ENCODE assay signal across 13 cellular contexts in the genomic region with DNA sequence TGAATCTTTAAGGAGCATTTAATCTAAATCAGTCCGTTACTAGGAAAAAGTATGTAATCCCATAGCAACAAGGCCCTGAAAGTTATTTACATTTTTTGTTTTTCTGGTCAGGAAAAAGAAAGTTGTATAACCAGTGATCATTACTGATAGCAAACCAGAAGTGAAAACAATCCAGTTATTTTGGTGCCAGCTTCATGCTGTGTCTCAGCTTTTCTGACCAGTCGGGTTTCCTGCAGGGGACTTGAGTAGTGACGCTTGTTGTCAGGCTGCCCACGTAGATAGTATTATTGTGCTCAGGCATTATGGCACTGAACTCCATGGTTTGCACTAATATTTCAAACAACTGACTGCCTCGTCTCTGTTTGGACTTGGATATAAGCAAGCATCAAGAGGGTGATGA. TPM values are rescaled to one million over a fixed set of nuclear protein-coding genes. Genes with fewer than 3 reads are reported as not detected.
DNase-seq lines count a peak whose midpoint lies in the region; ATAC-seq, FAIRE-seq and TF ChIP-seq lines count a peak whose summit lies in the region.
"Had no signal": no experiment of that assay in that cellular context is flagged by ENCODE, and none has a peak within 500 bp of the region (broad histone marks: within the 10 kb centered on the region; RNA-seq: fewer than 3 reads in every experiment).

No MANE protein-coding gene starts in this region.

- no peaks in the 10 kb centered on the region for H3K4me1 Mint-ChIP-seq in activated naive CD8-positive, alpha-beta T cell (ENCODE audit: low read depth)
- peaks cover 0 to 10% of the 10 kb centered on the region in 2 donors for H3K4me1 Mint-ChIP-seq in effector memory CD8-positive, alpha-beta T cell (ENCODE audit: low read depth in 2 of 2)

- H3K36me3 ChIP-seq in A673 (ENCODE audit: insufficient read depth, low read length, poor library complexity, severe bottlenecking) = peaks cover 57% of the 10 kb centered on the region

- no peak overlapping the region for H3K4me3 Mint-ChIP-seq in activated naive CD8-positive, alpha-beta T cell
- no peak overlapping the region for H3K4me3 Mint-ChIP-seq in effector memory CD8-positive, alpha-beta T cell
- H3K4me3 Mint-ChIP-seq: dendritic cell treated with granulocyte-macrophage colony-stimulating factor and Interleukin-4, amounts not matched to agents 40 ng/mL and 50 ng/mL, for 4 days had no signal

- peak; percentile 34 for ATAC-seq in HG02884 (IDR thresholded peaks at IDR 0.05; ENCODE audit: unreplicated experiment)
- ATAC-seq in effector memory CD8-positive, alpha-beta T cell (replicated peaks) = no peak
- ATAC-seq: PC-3 had no signal

- H3K9me3 Mint-ChIP-seq in activated naive CD8-positive, alpha-beta T cell (ENCODE audit: low read depth) = no peaks in the 10 kb centered on the region
- H3K9me3 Mint-ChIP-seq in effector memory CD8-positive, alpha-beta T cell = no peaks in the 10 kb centered on the region
- H3K9me3 Mint-ChIP-seq: dendritic cell treated with granulocyte-macrophage colony-stimulating factor and Interleukin-4, amounts not matched to agents 40 ng/mL and 50 ng/mL, for 4 days had no signal

- H3K27me3 ChIP-seq in A673 (replicated peaks; ENCODE audit: insufficient read depth, low read depth, low read length, poor library complexity) = no peaks in the 10 kb centered on the region
- H3K27me3 ChIP-seq: suprapubic skin had no signal

- peaks cover 31% of the 10 kb centered on the region for H3K4me1 ChIP-seq in A673 (ENCODE audit: insufficient read depth, low read length, poor library complexity, severe bottlenecking)
- H3K4me1 ChIP-seq: suprapubic skin had no signal

- no TSS peak for BruUV-seq in A673 (replicated peaks; lab: Mats Ljungman, UMichigan)

- TF ChIP-seq CTCF in A673 (conservative IDR thresholded peaks at IDR 0.05; ENCODE audit: low read depth, low read length) = no peak

- H3K9me3 ChIP-seq in A673 (ENCODE audit: low read depth, low read length, poor library complexity, severe bottlenecking) = no peaks in the 10 kb centered on the region
- H3K9me3 ChIP-seq: suprapubic skin had no signal

- intact Hi-C loops in A673 (cut with micrococcal nuclease; ENCODE audit: unreplicated experiment) = no loop called here

- no peaks in the 10 kb centered on the region for H3K27me3 Mint-ChIP-seq in activated naive CD8-positive, alpha-beta T cell
- H3K27me3 Mint-ChIP-seq in effector memory CD8-positive, alpha-beta T cell = no peaks in the 10 kb centered on the region
- H3K27me3 Mint-ChIP-seq: dendritic cell treated with granulocyte-macrophage colony-stimulating factor and Interleukin-4, amounts not matched to agents 40 ng/mL and 50 ng/mL, for 4 days had no signal

- H3K27ac Mint-ChIP-seq in activated naive CD8-positive, alpha-beta T cell = peak overlapping the region; percentile 34
- H3K27ac Mint-ChIP-seq in effector memory CD8-positive, alpha-beta T cell = no peak overlapping the region
- H3K27ac Mint-ChIP-seq: dendritic cell treated with granulocyte-macrophage colony-stimulating factor and Interleukin-4, amounts not matched to agents 40 ng/mL and 50 ng/mL, for 4 days had no signal

- peak overlapping the region; percentile 37 for H3K27ac ChIP-seq in A673 (ENCODE audit: low read depth, low read length, poor library complexity, severe bottlenecking)
- H3K27ac ChIP-seq: suprapubic skin had no signal

- CTCF ChIA-PET in A673 (lab: Charles Lee) = interaction anchor here (0.8 kb wide), 1 partner anchor 382 kb away, joined by 3 read pairs; no protein-coding TSS in a partner anchor

- peaks cover 7% of the 10 kb centered on the region for H3K36me3 Mint-ChIP-seq in activated naive CD8-positive, alpha-beta T cell
- peaks cover 71% of the 10 kb centered on the region for H3K36me3 Mint-ChIP-seq in effector memory CD8-positive, alpha-beta T cell (ENCODE audit: insufficient read depth)

- FAIRE-seq in GM19239 (lab: Jason Lieb, UNC) = peak; percentile 92
- FAIRE-seq: keratinocyte had no signal

- POLR2A ChIA-PET in A673 (lab: Charles Lee; ENCODE audit: low non-redundant PET) = no interaction called here

- DNase-seq in A673 (ENCODE audit: low spot score) (peak; percentile 64), GM19239 (ENCODE audit: insufficient read length, low spot score) (peak; percentile 20), COLO668 (lab: John Stamatoyannopoulos, UW; ENCODE audit: unreplicated experiment) (no peak), NCI-H82 treated with DMSO at 0.1 percent for 48 hours (lab: John Stamatoyannopoulos, UW; ENCODE audit: unreplicated experiment) (no peak), GF-D8 (lab: John Stamatoyannopoulos, UW) (no peak)
- DNase-seq in effector memory CD8-positive, alpha-beta T cell = no peak
- DNase-seq: IMR-90, PC-3 had no signal

- H3K4me3 ChIP-seq in A673 (ENCODE audit: low read depth, low read length, poor library complexity, severe bottlenecking) = no peak overlapping the region
- H3K4me3 ChIP-seq: suprapubic skin had no signal

RNA-seq across cellular contexts. Expression of a gene that starts 55.2 kb away (rescaled TPM):
- total RNA-seq in A673 (2021) = 15.1 and 16.8 TPM in 2 replicates

RNA-seq across cellular contexts. Expression of a gene that starts 55.4 kb away (rescaled TPM):
- total RNA-seq in A673 (2021) = 19.0 and 23.3 TPM in 2 replicates

Comparison
In these comparisons a context has a peak if more than half of its experiments do, and no peak if none do; other contexts are left out.
1. DNase-seq: peak in A673 (single experiment) and GM19239 (single experiment); none in effector memory CD8-positive, alpha-beta T cell (0 of 3), COLO668 (single experiment), NCI-H82 treated with DMSO at 0.1 percent for 48 hours (single experiment) and GF-D8 (single experiment).